In genomic region chr16:50498756-50499155, GRCh38 we compare ENCODE assay signal across 29 cellular contexts. TPM values are rescaled to one million over a fixed set of nuclear protein-coding genes. Genes with fewer than 3 reads are reported as not detected.
DNase-seq lines count a peak whose midpoint lies in the region; ATAC-seq and TF ChIP-seq lines count a peak whose summit lies in the region.
"Had no signal": no experiment of that assay in that cellular context is flagged by ENCODE, and none has a peak within 500 bp of the region (broad histone marks: within the 10 kb centered on the region; RNA-seq: fewer than 3 reads in every experiment).

No MANE protein-coding gene starts in this region.

- H3K9ac ChIP-seq in stomach smooth muscle (ENCODE audit: low read length in 2 of 2) = peak overlapping the region in 1 of 2 donors; percentile 6
- H3K9ac ChIP-seq: KMS-11, parathyroid adenoma had no signal

- no peaks in the 10 kb centered on the region for H3K27me3 ChIP-seq in gastroesophageal sphincter
- H3K27me3 ChIP-seq in stomach smooth muscle (ENCODE audit: control insufficient read depth in 1 of 2, insufficient read depth in 2 of 2, low read length in 2 of 2) = no peaks in the 10 kb centered on the region
- H3K27me3 ChIP-seq: brain microvascular endothelial cell, foreskin keratinocyte had no signal

- H3K9me3 ChIP-seq in gastroesophageal sphincter (no peaks in the 10 kb centered on the region), stomach smooth muscle (ENCODE audit: control insufficient read depth in 2 of 2, low read length in 2 of 2) (no peaks in the 10 kb centered on the region)
- H3K9me3 ChIP-seq: lower lobe of right lung had no signal

- no peak overlapping the region for H3K4me3 ChIP-seq in gastroesophageal sphincter
- peak overlapping the region in 1 of 2 donors; percentile 55 for H3K4me3 ChIP-seq in stomach smooth muscle (ENCODE audit: low read length in 2 of 2)
- H3K4me3 ChIP-seq: heart right ventricle, lower lobe of right lung had no signal

- peaks cover 0 to 37% (median 6%) of the 10 kb centered on the region in 3 donors for H3K4me1 ChIP-seq in gastroesophageal sphincter
- peaks cover 26% of the 10 kb centered on the region for H3K4me1 ChIP-seq in stomach smooth muscle (ENCODE audit: control insufficient read depth, insufficient read depth, low read length)
- H3K4me1 ChIP-seq: foreskin keratinocyte, heart right ventricle, lower lobe of right lung, parathyroid adenoma had no signal

- DNase-seq in AG20443 (ENCODE audit: low spot score) = peak; percentile 2
- DNase-seq in RPMI7951 (ENCODE audit: low read depth) = peak; percentile 13
- no peak for DNase-seq in NCI-H345 (lab: John Stamatoyannopoulos, UW)
- DNase-seq in cerebellar nuclear complex (lab: John Stamatoyannopoulos, UW) = no peak
- DNase-seq: activated CD4-positive, alpha-beta T cell treated with anti-CD3 and anti-CD28 coated beads for 1 hour; activated effector memory CD4-positive, alpha-beta T cell treated with anti-CD3 and anti-CD28 coated beads, Interleukin-2, amount 50 U/mL, for 16 hours; activated naive CD8-positive, alpha-beta T cell treated with anti-CD3 and anti-CD28 coated beads, Interleukin-2, amount 50 U/mL, for 24 hours; activated T-cell treated with anti-CD3 and anti-CD28 coated beads, Interleukin-2, amount 50 U/mL, for 1 hour; brain microvascular endothelial cell; Calu3; effector memory CD4-positive, alpha-beta T cell; erythroblast; foreskin keratinocyte; heart right ventricle; kidney glomerular epithelial cell; lower lobe of right lung; NCI-H1436; NCI-H2107; stimulated activated CD4-positive, alpha-beta T cell treated with anti-CD3 and anti-CD28 coated beads, Interleukin-4, amount 100 ng/mL, for 4 hours; T-helper 2 cell had no signal

- TF ChIP-seq CTCF in gastroesophageal sphincter (IDR thresholded peaks at IDR 0.05) = no peak

- H3K27ac ChIP-seq in gastroesophageal sphincter = peak overlapping the region; percentile 51 to 83 (median 81)
- H3K27ac ChIP-seq in stomach smooth muscle (ENCODE audit: low read length) = peak overlapping the region; percentile 82
- H3K27ac ChIP-seq: brain microvascular endothelial cell, C4-2B, foreskin keratinocyte, heart right ventricle, KMS-11, lower lobe of right lung, parathyroid adenoma had no signal

- 12 to 17% methylated on average over 2 to 5 of the region's 6 CpGs for WGBS in gastroesophageal sphincter (ENCODE audit: low coverage in 1 of 2), 2 donors

- H3K36me3 ChIP-seq in gastroesophageal sphincter = no peaks in the 10 kb centered on the region
- no peaks in the 10 kb centered on the region for H3K36me3 ChIP-seq in stomach smooth muscle (ENCODE audit: control insufficient read depth in 2 of 2, insufficient read depth in 2 of 2, low read length in 2 of 2)
- H3K36me3 ChIP-seq: brain microvascular endothelial cell, heart right ventricle, lower lobe of right lung had no signal

- peak; percentile 77 for ATAC-seq in gastroesophageal sphincter
- ATAC-seq in GM19351 (IDR thresholded peaks at IDR 0.05; ENCODE audit: unreplicated experiment) = no peak
- ATAC-seq: activated naive CD8-positive, alpha-beta T cell treated with anti-CD3 and anti-CD28 coated beads, Interleukin-2, amount 50 U/mL, for 24 hours; foreskin keratinocyte; heart right ventricle; lower lobe of right lung; sciatic nerve; SK-N-SH treated with all-trans-retinoic acid at 6 μM for 48 hours; stimulated activated memory B cell treated with anti-CD40 and anti-IgM and Interleukin-4, amounts not matched to agents 10 μg/mL and 1 μg/mL and 100 μg/mL, for 72 hours had no signal

- TF ChIP-seq EP300 in gastroesophageal sphincter (IDR thresholded peaks at IDR 0.05) = no peak

- TF ChIP-seq POLR2A in gastroesophageal sphincter (IDR thresholded peaks at IDR 0.05) = no peak

RNA-seq across cellular contexts. Expression of gene NKD1, which starts 49.4 kb away (rescaled TPM):
- 13.6 and 14.2 TPM in 2 replicates for total RNA-seq in RPMI7951 (2014; rRNA removed; shearing (Covaris generic))
- total RNA-seq in gastroesophageal sphincter = 10 to 100 TPM; 27.7 to 69.2 (median 48.7) TPM

Comparison
In these comparisons a context has a peak if more than half of its experiments do, and no peak if none do; other contexts are left out.
1. DNase-seq: peak in AG20443 (single experiment) and RPMI7951 (single experiment); none in NCI-H345 (single experiment) and cerebellar nuclear complex (0 of 2).